Comparison of ENCODE assay signal across 25 cellular contexts in genomic region chr4:46277165-46277951, GRCh38.
A peak's percentile ranks its signal among the peaks of the same experiment; 100 is the strongest.
DNase-seq lines count a peak whose midpoint lies in the region; ATAC-seq, FAIRE-seq and TF ChIP-seq lines count a peak whose summit lies in the region.
"Had no signal": no experiment of that assay in that cellular context is flagged by ENCODE, and none has a peak within 500 bp of the region (broad histone marks: within the 10 kb centered on the region; RNA-seq: fewer than 3 reads in every experiment).

No MANE protein-coding gene starts in this region.

- H4K8ac ChIP-seq in H1 (ENCODE audit: extremely low read depth, insufficient read depth, low read length), result no peak overlapping the region

- H3K9me3 Mint-ChIP-seq in type B pancreatic cell, result no peaks in the 10 kb centered on the region
- H3K9me3 Mint-ChIP-seq: CD14-positive monocyte; H9; HFFc6; T-cell; T-helper 2 cell treated with Interferon-gamma antibody and Interleukin-4, amounts not matched to agents 5 μg/mL and 100 μg/mL, for 36 hours had no signal

- no peak overlapping the region for H3K56ac ChIP-seq in H1 (replicated peaks; ENCODE audit: insufficient read length, low read depth, low read length)

- H3K27ac Mint-ChIP-seq in type B pancreatic cell, result no peak overlapping the region
- H3K27ac Mint-ChIP-seq: B cell; CD14-positive monocyte; H9; HFFc6; T-cell; T-helper 2 cell treated with Interferon-gamma antibody and Interleukin-4, amounts not matched to agents 5 μg/mL and 100 μg/mL, for 36 hours had no signal

- H4K91ac ChIP-seq in H1 (replicated peaks; ENCODE audit: insufficient read length, low read length), result no peak overlapping the region

- no peak overlapping the region for H3K23ac ChIP-seq in H1 (ENCODE audit: insufficient read length)

- H3K18ac ChIP-seq in H1 (ENCODE audit: extremely low read depth, low read length), result no peak overlapping the region

- H4K20me1 ChIP-seq in SK-N-SH (ENCODE audit: insufficient read depth), result no peaks in the 10 kb centered on the region
- no peaks in the 10 kb centered on the region for H4K20me1 ChIP-seq in H1 (replicated peaks in 1 of 2; ENCODE audit: control insufficient read depth in 1 of 2, insufficient read depth in 2 of 2, low read length in 2 of 2)

- TF ChIP-seq EP300 in SK-N-SH (IDR thresholded peaks at IDR 0.05; ENCODE audit: borderline replicate concordance in 1 of 2, low read depth in 1 of 2, low read length in 1 of 2) (no peak), H1 (IDR thresholded peaks at IDR 0.05; ENCODE audit: borderline replicate concordance in 1 of 2, low read depth in 2 of 2, low read length in 2 of 2) (no peak)

- no peaks in the 10 kb centered on the region for H3K79me1 ChIP-seq in H1 (ENCODE audit: low read depth, low read length)

- TF ChIP-seq CTCF in SK-N-SH (IDR thresholded peaks at IDR 0.05), result no peak
- TF ChIP-seq CTCF in H1 (IDR thresholded peaks at IDR 0.05; ENCODE audit: control extremely low read depth in 1 of 3, insufficient read depth in 1 of 3, low read depth in 1 of 3, low read length in 3 of 3), result no peak
- TF ChIP-seq CTCF in type B pancreatic cell (conservative IDR thresholded peaks at IDR 0.05), result no peak

- H3K4me2 ChIP-seq in SK-N-SH, result no peak overlapping the region
- no peak overlapping the region for H3K4me2 ChIP-seq in H1 (ENCODE audit: insufficient read depth in 1 of 2, low read depth in 2 of 2, low read length in 2 of 2)

- H3K27me3 Mint-ChIP-seq in type B pancreatic cell, result peaks cover 10% of the 10 kb centered on the region
- H3K27me3 Mint-ChIP-seq: B cell, T-cell had no signal

- no peak overlapping the region for H2AK5ac ChIP-seq in H1 (ENCODE audit: low read depth, low read length)

- H3K27ac ChIP-seq in SK-N-SH (ENCODE audit: low read depth in 2 of 2, low read length in 1 of 2) (no peak overlapping the region), H1 (ENCODE audit: low read depth, low read length) (no peak overlapping the region)
- H3K27ac ChIP-seq: RWPE1, SK-N-MC had no signal

- POLR2A ChIA-PET in SK-N-SH (lab: Yijun Ruan, JAX), result no interaction called here
- POLR2A ChIA-PET in H1 (lab: Charles Lee; ENCODE audit: partially characterized antibody), result no interaction called here

- no peak overlapping the region for H4K5ac ChIP-seq in H1 (ENCODE audit: insufficient read length, low read depth, low read length)

- in situ Hi-C loops in ACHN (cut with HindIII; ENCODE audit: low pct_ligation_motif_present, low pct_unique_long_range_greater_than_20kb, low sequenced_read_pairs), result no loop called here

- H3K4me1 ChIP-seq in SK-N-SH (ENCODE audit: control insufficient read depth in 1 of 2, insufficient read depth in 2 of 2, low read depth in 1 of 2, low read length in 1 of 2) (no peaks in the 10 kb centered on the region), H1 (replicated peaks in 1 of 4; ENCODE audit: control insufficient read depth in 3 of 4, insufficient read depth in 4 of 4, low read length in 3 of 4) (no peaks in the 10 kb centered on the region)

- no peaks in the 10 kb centered on the region for H3K36me3 Mint-ChIP-seq in type B pancreatic cell
- H3K36me3 Mint-ChIP-seq: CD14-positive monocyte, T-cell had no signal

- no peaks in the 10 kb centered on the region for H3K4me1 Mint-ChIP-seq in type B pancreatic cell (ENCODE audit: unreplicated experiment)
- H3K4me1 Mint-ChIP-seq: B cell, CD14-positive monocyte, H9, T-cell had no signal

- H2BK12ac ChIP-seq in H1 (ENCODE audit: low read depth, low read length), result no peak overlapping the region

- 6% methylated on average over 4 of the region's 4 CpGs for WGBS in SK-N-SH (ENCODE audit: low lambda C conversion rate)
- WGBS in H1 (ENCODE audit: extremely low coverage in 1 of 2, insufficient coverage in 1 of 2, insufficient read length in 1 of 2, insufficient replicate concordance in 2 of 2, low coverage in 1 of 2, low lambda C conversion rate in 2 of 2, missing lambda C conversion rate in 1 of 2), 2 experiments, result 93% methylated on average over 4 of the region's 4 CpGs; no CpG with 5 or more reads in 1 of the 2 experiments

- H3K4ac ChIP-seq in H1 (replicated peaks; ENCODE audit: insufficient read length, low read depth, low read length), result no peak overlapping the region

- no peak for TF ChIP-seq POLR2A in H1 (IDR thresholded peaks at IDR 0.05; ENCODE audit: control extremely low read depth in 1 of 2, low read depth in 2 of 2, low read length in 2 of 2)

- H2BK5ac ChIP-seq in H1 (ENCODE audit: low read depth, low read length), result no peak overlapping the region

- H3K4me3 Mint-ChIP-seq in type B pancreatic cell, result no peak overlapping the region
- H3K4me3 Mint-ChIP-seq: B cell; CD14-positive monocyte; H9; HFFc6; T-cell; T-helper 2 cell treated with Interferon-gamma antibody and Interleukin-4, amounts not matched to agents 5 μg/mL and 100 μg/mL, for 36 hours had no signal

- H2BK120ac ChIP-seq in H1 (replicated peaks; ENCODE audit: low read depth, low read length), result no peak overlapping the region

- ATAC-seq in SK-N-SH treated with all-trans-retinoic acid at 6 μM for 48 hours (no peak), HG03045 (IDR thresholded peaks at IDR 0.05; ENCODE audit: unreplicated experiment) (no peak)
- ATAC-seq: K562, T-cell had no signal

- TF ChIP-seq RAD21 in SK-N-SH (IDR thresholded peaks at IDR 0.05; ENCODE audit: low read length) (no peak), H1 (IDR thresholded peaks at IDR 0.05 in 1 of 2, conservative IDR thresholded peaks at IDR 0.05 in 1 of 2; ENCODE audit: low read depth in 2 of 2, low read length in 2 of 2) (no peak)

- no peaks in the 10 kb centered on the region for H3K36me3 ChIP-seq in SK-N-SH (replicated peaks in 1 of 2; ENCODE audit: control insufficient read depth in 1 of 2, insufficient read depth in 2 of 2, low read length in 1 of 2)
- H3K36me3 ChIP-seq in H1 (ENCODE audit: control insufficient read depth in 2 of 4, insufficient read depth in 4 of 4, low read length in 3 of 4), result no peaks in the 10 kb centered on the region

- DNase-seq in SK-N-SH (no peak), NCI-H524 (lab: John Stamatoyannopoulos, UW) (peak; percentile 78 to 92), H1 (ENCODE audit: low read depth in 1 of 2, low spot score in 2 of 2) (no peak), ACHN (no peak), ecto neural progenitor cell (ENCODE audit: low spot score) (no peak), type B pancreatic cell (ENCODE audit: extremely low spot score, unreplicated experiment) (no peak)
- DNase-seq: DMS79 treated with DMSO at 0.1 percent for 48 hours, H9, HFFc6, MM.1S, NCI-H1048, NCI-H1436 treated with DMSO at 0.1 percent for 48 hours, NCI-H2029, NCI-H526, SHP77 treated with DMSO at 0.1 percent for 48 hours, T-cell had no signal

- CTCF ChIA-PET in SK-N-SH (lab: Yijun Ruan, JAX) (interaction anchor here (0.9 to 1.1 kb wide), 2 partner anchors 824 to 1517 kb away, joined by 3 to 4 read pairs; no protein-coding TSS in a partner anchor), H1 (lab: Charles Lee; ENCODE audit: partially characterized antibody) (interaction anchor here (2.1 kb wide), 1 partner anchor 371 kb away, joined by 4 read pairs; no protein-coding TSS in a partner anchor)

- H3K9ac ChIP-seq in SK-N-SH (no peak overlapping the region), H1 (replicated peaks in 1 of 4; ENCODE audit: extremely low read depth in 1 of 4, low read depth in 3 of 4, low read length in 3 of 4) (no peak overlapping the region)

- no peak overlapping the region for H3K14ac ChIP-seq in H1 (ENCODE audit: insufficient read length)

- H3K4me3 ChIP-seq in SK-N-SH (ENCODE audit: low read depth in 2 of 2, low read length in 1 of 2) (no peak overlapping the region), H1 (ENCODE audit: extremely low read depth in 1 of 4, insufficient read depth in 2 of 4, low read depth in 3 of 4, low read length in 4 of 4) (no peak overlapping the region)
- H3K4me3 ChIP-seq: K562, SK-N-MC had no signal

- H3K9me3 ChIP-seq in SK-N-SH, result no peaks in the 10 kb centered on the region
- no peaks in the 10 kb centered on the region for H3K9me3 ChIP-seq in H1 (ENCODE audit: insufficient read depth in 2 of 2, low read depth in 1 of 2, low read length in 1 of 2)

- FAIRE-seq in H1 (lab: Jason Lieb, UNC), result no peak
- FAIRE-seq: GM12891, K562 had no signal

- no peaks in the 10 kb centered on the region for H3K79me2 ChIP-seq in SK-N-SH (ENCODE audit: insufficient read depth)
- H3K79me2 ChIP-seq in H1 (ENCODE audit: control insufficient read depth in 1 of 2, insufficient read depth in 2 of 2, low read length in 2 of 2), result no peaks in the 10 kb centered on the region

- H3K23me2 ChIP-seq in H1 (ENCODE audit: low read depth, low read length), result no peaks in the 10 kb centered on the region

- no peaks in the 10 kb centered on the region for H3F3A ChIP-seq in SK-N-SH (replicated peaks; ENCODE audit: insufficient read depth)

- 0 out of 2 replicates have a peak overlapping the region, but pooled peaks have one; percentile 16 for H2AFZ ChIP-seq in SK-N-SH (ENCODE audit: low read depth)
- 0 out of 2 replicates have a peak overlapping the region, but pooled peaks have one; percentile 39 for H2AFZ ChIP-seq in H1 (ENCODE audit: low read length)

- no peaks in the 10 kb centered on the region for H3K9me2 ChIP-seq in SK-N-SH

- no peaks in the 10 kb centered on the region for H3K27me3 ChIP-seq in SK-N-SH (ENCODE audit: insufficient read depth)
- H3K27me3 ChIP-seq in H1 (replicated peaks in 1 of 4; ENCODE audit: control insufficient read depth in 3 of 4, extremely low read depth in 1 of 4, insufficient read depth in 3 of 4, low read length in 3 of 4), result no peaks in the 10 kb centered on the region

- no peak overlapping the region for H2BK15ac ChIP-seq in H1 (ENCODE audit: low read length)

- H2BK20ac ChIP-seq in H1 (ENCODE audit: low read length), result no peak overlapping the region

TF ChIP-seq in SK-N-SH treated with all-trans-retinoic acid at 6 μM for 48 hours, 23 proteins besides CTCF, POLR2A, EP300 and RAD21:
- TF ChIP-seq ARNTL (CRISPR knock-in tag; IDR thresholded peaks at IDR 0.05; ENCODE audit: borderline replicate concordance, low read depth), result no peak
- no peak for TF ChIP-seq PPARA (CRISPR knock-in tag; IDR thresholded peaks at IDR 0.05; ENCODE audit: borderline replicate concordance)
- no peak for TF ChIP-seq BACH2 (CRISPR knock-in tag; IDR thresholded peaks at IDR 0.05; ENCODE audit: borderline replicate concordance)

TF ChIP-seq in H1, 55 proteins besides CTCF, POLR2A, EP300 and RAD21 (continues in another document):
- no peak for TF ChIP-seq ZNF274 (IDR thresholded peaks at IDR 0.05; ENCODE audit: borderline replicate concordance, extremely low read depth, low read length)
- no peak for TF ChIP-seq EGR1 (IDR thresholded peaks at IDR 0.05; ENCODE audit: borderline replicate concordance, low read depth, low read length)
- TF ChIP-seq SIRT6 (IDR thresholded peaks at IDR 0.05; ENCODE audit: low read length), result no peak
- TF ChIP-seq CBX8 (IDR thresholded peaks at IDR 0.05; ENCODE audit: borderline replicate concordance, low read depth, low read length), result no peak
- no peak for TF ChIP-seq RXRA (IDR thresholded peaks at IDR 0.05; ENCODE audit: insufficient read depth, low read depth, low read length)
- no peak for TF ChIP-seq SIX5 (IDR thresholded peaks at IDR 0.05; ENCODE audit: low read depth, low read length)
- no peak for TF ChIP-seq SP1 (IDR thresholded peaks at IDR 0.05; ENCODE audit: low read depth, low read length)
- no peak for TF ChIP-seq JUND (IDR thresholded peaks at IDR 0.05; ENCODE audit: low read length)
- TF ChIP-seq FOSL1 (IDR thresholded peaks at IDR 0.05; ENCODE audit: insufficient read depth, low read depth, low read length), result no peak
- TF ChIP-seq NRF1 (IDR thresholded peaks at IDR 0.05; ENCODE audit: low read depth, low read length), result no peak

Comparison
In these comparisons a context has a peak if more than half of its experiments do, and no peak if none do; other contexts are left out.
1. DNase-seq: peak in NCI-H524 (2 of 2); none in SK-N-SH (single experiment), H1 (0 of 2), ACHN (single experiment), ecto neural progenitor cell (single experiment) and type B pancreatic cell (single experiment).